ENCODE assay signal across 8 cellular contexts in genomic region chr5:72955143-72955767, GRCh38. TPM values are rescaled to one million over a fixed set of nuclear protein-coding genes. Genes with fewer than 3 reads are reported as not detected.
A peak's percentile ranks its signal among the peaks of the same experiment; 100 is the strongest.
DNase-seq lines count a peak whose midpoint lies in the region; ATAC-seq, FAIRE-seq and TF ChIP-seq lines count a peak whose summit lies in the region.

No MANE protein-coding gene starts in this region.

- H3K27ac ChIP-seq in 22Rv1 = peak overlapping the region; percentile 83
- H3K27ac ChIP-seq in pancreas = peak overlapping the region; percentile 79 to 98 (median 94)

- intact Hi-C loops in pancreas (cut with DNase I) = no loop called here

- H3K4me1 ChIP-seq in pancreas = peaks cover 0 to 24% (median 17%) of the 10 kb centered on the region in 3 donors

- H3K27me3 Mint-ChIP-seq in glutamatergic neuron (ENCODE audit: unreplicated experiment) = peaks cover 7% of the 10 kb centered on the region

- WGBS in pancreas, 2 donors = 2 to 3% methylated on average over 31 to 33 of the region's 33 CpGs

- peak; percentile 54 for DNase-seq in glutamatergic neuron
- peak in 3 of 6 donors; percentile 61 to 82 (median 78) for DNase-seq in pancreas
- DNase-seq in NCI-H446 treated with DMSO at 0.1 percent for 48 hours (lab: John Stamatoyannopoulos, UW) = no peak
- no peak for DNase-seq in stimulated activated CD4-positive, alpha-beta T cell treated with anti-CD3 and anti-CD28 coated beads, Interleukin-2, amount 100 ng/mL, for 24 hours

- peaks cover 7% of the 10 kb centered on the region for H3K9me3 Mint-ChIP-seq in glutamatergic neuron (ENCODE audit: unreplicated experiment)

- no peaks in the 10 kb centered on the region for H3K27me3 ChIP-seq in pancreas

- no peaks in the 10 kb centered on the region for H3K36me3 ChIP-seq in pancreas

- no peak for FAIRE-seq in pancreas (lab: Jason Lieb, UNC)

- H3K4me3 Mint-ChIP-seq in glutamatergic neuron (ENCODE audit: unreplicated experiment) = peak overlapping the region; percentile 90

- ATAC-seq in GM18907 (IDR thresholded peaks at IDR 0.05; ENCODE audit: unreplicated experiment) = peak; percentile 52
- ATAC-seq in HG03097 (IDR thresholded peaks at IDR 0.05; ENCODE audit: low FRiP score, unreplicated experiment) = peak; percentile 32
- peak; percentile 52 to 75 (median 66) for ATAC-seq in pancreas

- no peaks in the 10 kb centered on the region for H3K9me3 ChIP-seq in pancreas

- H3K4me3 ChIP-seq in WI38 (ENCODE audit: low read depth, low read length) (peak overlapping the region; percentile 83), pancreas (peak overlapping the region; percentile 28 to 84 (median 78))

- TF ChIP-seq CTCF in 22Rv1 (IDR thresholded peaks at IDR 0.05) (no peak), WI38 (IDR thresholded peaks at IDR 0.05; ENCODE audit: low read depth, low read length) (no peak), glutamatergic neuron (IDR thresholded peaks at IDR 0.05; ENCODE audit: partially characterized antibody, unreplicated experiment) (no peak), pancreas (IDR thresholded peaks at IDR 0.05) (no peak)

- peaks cover 6% of the 10 kb centered on the region for H3K4me1 Mint-ChIP-seq in glutamatergic neuron (ENCODE audit: low read depth, unreplicated experiment)

- peak overlapping the region; percentile 78 for H3K27ac Mint-ChIP-seq in glutamatergic neuron (ENCODE audit: unreplicated experiment)

- H3K36me3 Mint-ChIP-seq in glutamatergic neuron (ENCODE audit: unreplicated experiment) = no peaks in the 10 kb centered on the region

RNA-seq across cellular contexts. Expression of gene FCHO2, which starts 0.6 kb away (rescaled TPM):
- total RNA-seq in glutamatergic neuron (ENCODE audit: unreplicated experiment) (13.3 TPM), pancreas (10 to 100 TPM; 11.9 to 28.1 (median 12.6) TPM)
- 1 to 10 TPM; 4.6 to 5.9 TPM for polyA plus RNA-seq in pancreas
